ENCODE assay signal across 8 cellular contexts in genomic region chr3:124032351-124032880, GRCh38. TPM values are rescaled to one million over a fixed set of nuclear protein-coding genes. Genes with fewer than 3 reads are reported as not detected.
A peak's percentile ranks its signal among the peaks of the same experiment; 100 is the strongest.
DNase-seq lines count a peak whose midpoint lies in the region; ATAC-seq and TF ChIP-seq lines count a peak whose summit lies in the region.

No MANE protein-coding gene starts in this region.

- H3K4me1 ChIP-seq in Panc1 (ENCODE audit: control insufficient read depth, insufficient read depth, low read length) = no peaks in the 10 kb centered on the region
- H3K4me1 ChIP-seq in endocrine pancreas (ENCODE audit: control insufficient read depth, insufficient read depth, low read length) = no peaks in the 10 kb centered on the region
- H3K4me1 ChIP-seq in urinary bladder (ENCODE audit: insufficient read depth) = no peaks in the 10 kb centered on the region

- H3K4me1 Mint-ChIP-seq in stimulated activated naive CD8-positive, alpha-beta T cell treated with anti-CD3 and anti-CD28 coated beads, Interleukin-15, Interleukin-2, amounts not matched to agents 100 ng/mL and 50 ng/mL, for 24 hours (ENCODE audit: low read depth) = peaks cover 6% of the 10 kb centered on the region

- CTCF ChIA-PET in Panc1 (lab: Charles Lee) = interaction anchor here (0.6 to 0.9 kb wide), 8 partner anchors 10 to 1494 kb away, joined by 3 to 16 read pairs (median 4); no protein-coding TSS in a partner anchor

- H3K27ac ChIP-seq in Panc1 (ENCODE audit: low read length) = no peak overlapping the region
- H3K27ac ChIP-seq in urinary bladder (ENCODE audit: low read depth) = no peak overlapping the region

- H3K4me3 ChIP-seq in Panc1 (ENCODE audit: low read depth in 2 of 2, low read length in 2 of 2) (peak overlapping the region; percentile 55 to 66), endocrine pancreas (ENCODE audit: control insufficient read depth, insufficient read depth, low read length) (peak overlapping the region; percentile 59), urinary bladder (ENCODE audit: low read depth, low read length) (peak overlapping the region; percentile 80)

- no peak overlapping the region for H3K27ac Mint-ChIP-seq in stimulated activated naive CD8-positive, alpha-beta T cell treated with anti-CD3 and anti-CD28 coated beads, Interleukin-15, Interleukin-2, amounts not matched to agents 100 ng/mL and 50 ng/mL, for 24 hours

- DNase-seq in stimulated activated naive CD8-positive, alpha-beta T cell treated with anti-CD3 and anti-CD28 coated beads, Interleukin-15, Interleukin-2, amounts not matched to agents 100 U/mL and 50 U/mL, for 24 hours = no peak
- DNase-seq in Panc1 (ENCODE audit: low read depth, low spot score) (no peak), midbrain (lab: John Stamatoyannopoulos, UW) (peak; percentile 71), NK-92 (lab: John Stamatoyannopoulos, UW; ENCODE audit: unreplicated experiment) (no peak)

- H3K36me3 Mint-ChIP-seq in stimulated activated naive CD8-positive, alpha-beta T cell treated with anti-CD3 and anti-CD28 coated beads, Interleukin-15, Interleukin-2, amounts not matched to agents 100 ng/mL and 50 ng/mL, for 24 hours (ENCODE audit: low read depth) = no peaks in the 10 kb centered on the region

- H3K27me3 ChIP-seq in Panc1 (ENCODE audit: control insufficient read depth, insufficient read depth, low read length) = peaks cover 42% of the 10 kb centered on the region
- H3K27me3 ChIP-seq in endocrine pancreas (ENCODE audit: control insufficient read depth, insufficient read depth, low read length) = no peaks in the 10 kb centered on the region

- no peaks in the 10 kb centered on the region for H3K9me3 ChIP-seq in Panc1 (ENCODE audit: control insufficient read depth, insufficient read depth, low read depth, low read length)
- no peaks in the 10 kb centered on the region for H3K9me3 ChIP-seq in endocrine pancreas (ENCODE audit: control insufficient read depth, low read length)

- BruUV-seq in Panc1 (replicated peaks; lab: Mats Ljungman, UMichigan) = no TSS peak

- H3K9me3 Mint-ChIP-seq in stimulated activated naive CD8-positive, alpha-beta T cell treated with anti-CD3 and anti-CD28 coated beads, Interleukin-15, Interleukin-2, amounts not matched to agents 100 ng/mL and 50 ng/mL, for 24 hours = no peaks in the 10 kb centered on the region

- ATAC-seq in stimulated activated naive CD8-positive, alpha-beta T cell treated with anti-CD3 and anti-CD28 coated beads, Interleukin-15, Interleukin-2, amounts not matched to agents 100 U/mL and 50 U/mL, for 24 hours = no peak
- ATAC-seq in Panc1 (peak; percentile 68), GM21825 (IDR thresholded peaks at IDR 0.05; ENCODE audit: unreplicated experiment) (no peak)

- WGBS in urinary bladder = 15% methylated on average over 29 of the region's 29 CpGs

- H3K4me3 Mint-ChIP-seq in stimulated activated naive CD8-positive, alpha-beta T cell treated with anti-CD3 and anti-CD28 coated beads, Interleukin-15, Interleukin-2, amounts not matched to agents 100 ng/mL and 50 ng/mL, for 24 hours = peak overlapping the region; percentile 58

- no peak for TF ChIP-seq CTCF in Panc1 (IDR thresholded peaks at IDR 0.05)

- peak overlapping the region; percentile 60 for H3K9ac ChIP-seq in endocrine pancreas (ENCODE audit: control insufficient read depth, insufficient read depth, low read length)

- H3K27me3 Mint-ChIP-seq in stimulated activated naive CD8-positive, alpha-beta T cell treated with anti-CD3 and anti-CD28 coated beads, Interleukin-15, Interleukin-2, amounts not matched to agents 100 ng/mL and 50 ng/mL, for 24 hours = peaks cover 32% of the 10 kb centered on the region

- POLR2A ChIA-PET in Panc1 (lab: Charles Lee) = interaction anchor here (0.5 to 0.8 kb wide), 4 partner anchors 15 to 432 kb away, joined by 4 to 16 read pairs (median 7); partner anchors contain the start of gene CCDC14

- in situ Hi-C loops in Panc1 (cut with HindIII; ENCODE audit: low pct_unique_long_range_greater_than_20kb, low sequenced_read_pairs) = no loop called here

- intact Hi-C loops in Panc1 (cut with micrococcal nuclease; ENCODE audit: unreplicated experiment) = no loop called here

- H3K36me3 ChIP-seq in Panc1 (ENCODE audit: control insufficient read depth, insufficient read depth, low read length) (no peaks in the 10 kb centered on the region), endocrine pancreas (ENCODE audit: control insufficient read depth, insufficient read depth, low read length) (no peaks in the 10 kb centered on the region), urinary bladder (ENCODE audit: insufficient read depth) (no peaks in the 10 kb centered on the region)

RNA-seq across cellular contexts. Expression of gene KALRN, which starts 0.8 kb away (rescaled TPM):
- 1.2 TPM for total RNA-seq in Panc1 (2021; ENCODE audit: unreplicated experiment)
- polyA plus RNA-seq in Panc1 (2012; ENCODE audit: insufficient read length) = 0.85 TPM
- 25.0 TPM for total RNA-seq in urinary bladder
- 6.1 TPM for polyA plus RNA-seq in urinary bladder

RNA-seq across cellular contexts. Expression of gene ROPN1, which starts 40.5 kb away (rescaled TPM):
- total RNA-seq in Panc1 (2021; ENCODE audit: unreplicated experiment) (not detected), urinary bladder (not detected)
- not detected for polyA plus RNA-seq in Panc1 (2012; ENCODE audit: insufficient read length)
- polyA plus RNA-seq in urinary bladder = not detected

Comparison
In these comparisons a context has a peak if more than half of its experiments do, and no peak if none do; other contexts are left out.
1. RNA of gene KALRN, which starts 0.8 kb away (total RNA-seq): 25.0 TPM in urinary bladder (single experiment); 1.2 TPM in Panc1 (single experiment); every median in the first group is over 10 times any median in the second.
2. Peak in every context shown above with its lines, with median percentiles within 50 percentile points of each other: H3K4me3 ChIP-seq.